ENCODE assay signal across 19 cellular contexts in the genomic region with DNA sequence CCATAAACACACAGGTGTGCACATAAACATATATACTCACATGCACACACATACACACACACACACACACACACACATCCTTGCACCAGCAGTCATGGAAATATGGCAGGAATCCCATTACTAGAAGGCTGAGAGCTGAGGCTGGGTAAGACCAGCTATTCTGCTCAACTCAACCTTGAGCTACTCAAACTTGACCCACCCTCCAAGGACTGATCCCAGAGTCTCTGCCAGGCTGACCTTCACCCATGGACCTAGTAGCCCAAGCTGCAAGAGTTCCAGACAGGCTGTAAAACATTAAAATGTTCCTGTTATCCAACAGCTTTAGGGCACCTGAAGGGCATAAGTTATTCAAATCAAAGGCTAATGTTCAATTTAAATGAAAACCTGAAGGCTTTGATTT.
"Had no signal": no experiment of that assay in that cellular context is flagged by ENCODE, and none has a peak within 500 bp of the region (broad histone marks: within the 10 kb centered on the region; RNA-seq: fewer than 3 reads in every experiment).

No MANE protein-coding gene starts in this region.

- DNase-seq: immature natural killer cell; left ventricle myocardium inferior; mesendoderm; naive B cell; natural killer cell; ovary; posterior cingulate gyrus; right cardiac atrium; stimulated activated CD4-positive, alpha-beta T cell treated with anti-CD3 and anti-CD28 coated beads, Interleukin-12 subunit alpha, Interleukin-12 subunit beta, amount 100 ng/mL, for 4 hours; stimulated activated CD4-positive, alpha-beta T cell treated with anti-CD3 and anti-CD28 coated beads, Interleukin-15, amount 100 ng/mL, for 24 hours; stimulated activated CD4-positive, alpha-beta T cell treated with anti-CD3 and anti-CD28 coated beads, Interleukin-2, amount 100 ng/mL, for 24 hours; stimulated activated CD4-positive, alpha-beta T cell treated with anti-CD3 and anti-CD28 coated beads, Interleukin-4, amount 100 ng/mL, for 1 hour; tibial artery; trophoblast cell; upper lobe of right lung had no signal

- H3K27ac Mint-ChIP-seq: mesothelial cell of epicardium; natural killer cell; stimulated activated naive CD8-positive, alpha-beta T cell treated with anti-CD3 and anti-CD28 coated beads, Interleukin-15, Interleukin-2, amounts not matched to agents 100 ng/mL and 50 ng/mL, for 24 hours had no signal

- H3K4me3 Mint-ChIP-seq: immature natural killer cell; mesothelial cell of epicardium; naive B cell; natural killer cell; stimulated activated naive CD8-positive, alpha-beta T cell treated with anti-CD3 and anti-CD28 coated beads, Interleukin-15, Interleukin-2, amounts not matched to agents 100 ng/mL and 50 ng/mL, for 24 hours had no signal

- H3K36me3 Mint-ChIP-seq: immature natural killer cell, mesothelial cell of epicardium, naive B cell, natural killer cell had no signal

- H3K9me3 Mint-ChIP-seq: immature natural killer cell; mesothelial cell of epicardium; naive B cell; natural killer cell; stimulated activated naive CD8-positive, alpha-beta T cell treated with anti-CD3 and anti-CD28 coated beads, Interleukin-15, Interleukin-2, amounts not matched to agents 100 ng/mL and 50 ng/mL, for 24 hours had no signal

- H3K4me1 Mint-ChIP-seq: immature natural killer cell, natural killer cell had no signal

- FAIRE-seq: islet of Langerhans, urothelium cell line had no signal
